In the genomic region with DNA sequence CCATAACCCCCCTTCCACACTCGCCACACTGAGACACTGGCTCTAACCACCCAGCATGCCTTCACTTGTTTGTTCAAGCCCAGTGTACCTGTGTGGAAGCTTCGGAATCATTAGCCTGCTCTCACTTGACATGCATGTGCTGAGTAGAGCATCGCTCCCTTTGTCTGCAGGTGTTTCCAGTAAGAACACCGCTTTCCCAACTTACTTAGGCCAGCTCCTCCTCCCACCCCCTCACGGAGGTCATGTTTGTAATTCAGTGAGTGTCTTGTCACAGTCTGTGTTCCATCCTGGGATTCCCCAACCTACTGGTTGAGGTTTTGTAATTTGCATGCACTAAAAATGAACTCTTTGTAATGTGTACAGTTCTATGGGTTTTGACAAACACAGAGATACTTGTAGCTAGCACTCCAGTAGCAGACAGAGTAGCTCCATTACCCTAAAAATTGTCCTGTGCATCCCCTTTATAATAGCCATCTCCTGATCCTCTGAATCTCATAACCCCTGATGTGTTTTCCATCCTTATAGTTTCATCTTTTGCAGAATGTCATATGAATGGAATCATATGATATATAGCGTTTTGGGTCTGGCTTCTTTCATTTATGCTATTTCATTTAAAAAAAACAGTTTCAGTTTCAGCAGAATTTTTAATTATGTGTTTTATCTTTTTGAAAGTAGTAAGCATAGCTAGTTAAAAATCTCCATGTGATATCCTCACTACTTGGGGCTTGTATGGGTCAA, we compare ENCODE assay signal across 8 cellular contexts.
DNase-seq lines count a peak whose midpoint lies in the region; ATAC-seq and TF ChIP-seq lines count a peak whose summit lies in the region.

No MANE protein-coding gene starts in this region.

- H4K5ac ChIP-seq in mesendoderm (ENCODE audit: low read length): no peak overlapping the region

- H3K79me1 ChIP-seq in mesendoderm (ENCODE audit: low read length): no peaks in the 10 kb centered on the region

- no peak overlapping the region for H2AK5ac ChIP-seq in mesendoderm (ENCODE audit: low read length)

- no peak overlapping the region for H4K8ac ChIP-seq in mesendoderm (ENCODE audit: low read depth, low read length)

- ATAC-seq in GM18508 (IDR thresholded peaks at IDR 0.05; ENCODE audit: insufficient read depth, unreplicated experiment) (peak; percentile 84), HG02571 (IDR thresholded peaks at IDR 0.05; ENCODE audit: unreplicated experiment) (peak; percentile 89), psoas muscle (no peak)

- no peak overlapping the region for H3K9ac ChIP-seq in mesendoderm (ENCODE audit: low read length)

- DNase-seq in RPMI7951 (ENCODE audit: low read depth) (peak; percentile 45), germinal center (ENCODE audit: low spot score) (peak; percentile 56), NCI-H69 (lab: John Stamatoyannopoulos, UW) (no peak), psoas muscle (no peak), RPMI8226 (no peak), mesendoderm (no peak)

- WGBS in psoas muscle, 3 donors: 81 to 84% (median 83%) methylated on average over 6 of the region's 6 CpGs
- WGBS in mesendoderm (ENCODE audit: extremely low coverage, insufficient coverage, low lambda C conversion rate): no CpG with 5 or more reads among the region's 6 CpGs

- no peak overlapping the region for H3K27ac ChIP-seq in psoas muscle
- H3K27ac ChIP-seq in mesendoderm (ENCODE audit: low read depth, low read length): no peak overlapping the region

- H3K18ac ChIP-seq in mesendoderm (ENCODE audit: low read length): no peak overlapping the region

- H2BK120ac ChIP-seq in mesendoderm (ENCODE audit: low read depth, low read length): no peak overlapping the region

- no peak overlapping the region for H2BK15ac ChIP-seq in mesendoderm (replicated peaks; ENCODE audit: low read depth)

- H3K4me1 ChIP-seq in psoas muscle: no peaks in the 10 kb centered on the region
- H3K4me1 ChIP-seq in mesendoderm (ENCODE audit: control insufficient read depth, low read depth, low read length): no peaks in the 10 kb centered on the region

- intact Hi-C loops in psoas muscle (cut with DNase I): no loop called here

- H3K27me3 ChIP-seq in psoas muscle (ENCODE audit: insufficient read depth in 3 of 3, low read length in 2 of 3): no peaks in the 10 kb centered on the region
- no peaks in the 10 kb centered on the region for H3K27me3 ChIP-seq in mesendoderm (ENCODE audit: insufficient read depth, low read length, poor library complexity)

- no peak overlapping the region for H3K56ac ChIP-seq in mesendoderm (ENCODE audit: low read length)

- no peak overlapping the region for H2BK5ac ChIP-seq in mesendoderm (ENCODE audit: low read length)

- H3K4me2 ChIP-seq in mesendoderm (ENCODE audit: low read length): no peak overlapping the region

- H3K4me3 ChIP-seq in psoas muscle: no peak overlapping the region
- no peak overlapping the region for H3K4me3 ChIP-seq in mesendoderm (ENCODE audit: low read length)

- TF ChIP-seq CTCF in psoas muscle (IDR thresholded peaks at IDR 0.05): no peak

- H3K9me3 ChIP-seq in psoas muscle: no peaks in the 10 kb centered on the region

- no peaks in the 10 kb centered on the region for H3K79me2 ChIP-seq in mesendoderm (ENCODE audit: control insufficient read depth, insufficient read depth, low read length)

- H3K23ac ChIP-seq in mesendoderm (ENCODE audit: low read length): no peak overlapping the region

- H3K4ac ChIP-seq in mesendoderm (ENCODE audit: low read depth, low read length): no peak overlapping the region

- H3K36me3 ChIP-seq in psoas muscle (ENCODE audit: insufficient read depth in 1 of 2, low read depth in 1 of 2) (no peaks in the 10 kb centered on the region), mesendoderm (ENCODE audit: control insufficient read depth, insufficient read depth, low read length) (no peaks in the 10 kb centered on the region)

Comparison
In these comparisons a context has a peak if more than half of its experiments do, and no peak if none do; other contexts are left out.
1. ATAC-seq: peak in GM18508 (single experiment) and HG02571 (single experiment); none in psoas muscle (0 of 4).
2. DNase-seq: peak in RPMI7951 (single experiment) and germinal center (single experiment); none in NCI-H69 (single experiment), psoas muscle (0 of 2), RPMI8226 (single experiment) and mesendoderm (single experiment).